In genomic region chr17:57853695-57854094, GRCh38 we compare ENCODE assay signal across 17 cellular contexts. TPM values are rescaled to one million over a fixed set of nuclear protein-coding genes. Genes with fewer than 3 reads are reported as not detected.
A peak's percentile ranks its signal among the peaks of the same experiment; 100 is the strongest.
DNase-seq lines count a peak whose midpoint lies in the region; ATAC-seq lines count a peak whose summit lies in the region.
"Had no signal": no experiment of that assay in that cellular context is flagged by ENCODE, and none has a peak within 500 bp of the region (broad histone marks: within the 10 kb centered on the region; RNA-seq: fewer than 3 reads in every experiment).

No MANE protein-coding gene starts in this region.

- no peak for ATAC-seq in left lobe of liver
- ATAC-seq: activated CD8-positive, alpha-beta memory T cell treated with anti-CD3 and anti-CD28 coated beads, Interleukin-2, amount 10 ng/mL, durations not matched to agents 7 days and 5 days; CD8-positive, alpha-beta T cell; T-cell had no signal

- in situ Hi-C loops in G401 (cut with HindIII; ENCODE audit: low sequenced_read_pairs): no loop called here

- DNase-seq in G401 (ENCODE audit: low spot score) (peak; percentile 69), cerebellar cortex (ENCODE audit: low spot score) (peak; percentile 62), left lobe of liver (ENCODE audit: low spot score) (peak; percentile 66), renal cortical epithelial cell (ENCODE audit: low read depth) (peak; percentile 33), cerebellar nuclear complex (lab: John Stamatoyannopoulos, UW) (no peak), HuH-7 (ENCODE audit: low spot score) (no peak), MV-4-11 (lab: John Stamatoyannopoulos, UW) (no peak), NOMO-1 treated with DMSO at 0.1 percent for 48 hours (lab: John Stamatoyannopoulos, UW; ENCODE audit: unreplicated experiment) (no peak)
- DNase-seq: activated B cell treated with CpG ODN at 0.5 μM for 24 hours; activated CD8-positive, alpha-beta memory T cell treated with anti-CD3 and anti-CD28 coated beads, Interleukin-2, amount 10 ng/mL, durations not matched to agents 7 days and 5 days; activated effector memory CD4-positive, alpha-beta T cell treated with anti-CD3 and anti-CD28 coated beads, Interleukin-2, amount 50 U/mL, for 16 hours; CD8-positive, alpha-beta T cell; cortex of kidney; NCI-H1048; RPMI8226; stimulated activated CD4-positive, alpha-beta T cell treated with anti-CD3 and anti-CD28 coated beads, Interleukin-15, amount 100 ng/mL, for 24 hours; T-cell had no signal

RNA-seq across cellular contexts. Expression of gene MRPS23, which starts 3.9 kb away (rescaled TPM):
- total RNA-seq in G401 (2014; rRNA removed; shearing (Covaris generic)): 39.2 and 60.7 TPM in 2 replicates
- total RNA-seq in left lobe of liver: 13.1 TPM
- total RNA-seq in renal cortical epithelial cell: 20.2 and 58.9 TPM in 2 replicates

Comparison
In these comparisons a context has a peak if more than half of its experiments do, and no peak if none do; other contexts are left out.
1. DNase-seq: peak in G401 (single experiment), cerebellar cortex (single experiment), left lobe of liver (single experiment) and renal cortical epithelial cell (single experiment); none in cerebellar nuclear complex (0 of 2), HuH-7 (single experiment), MV-4-11 (single experiment) and NOMO-1 treated with DMSO at 0.1 percent for 48 hours (single experiment).